In the genomic region with DNA sequence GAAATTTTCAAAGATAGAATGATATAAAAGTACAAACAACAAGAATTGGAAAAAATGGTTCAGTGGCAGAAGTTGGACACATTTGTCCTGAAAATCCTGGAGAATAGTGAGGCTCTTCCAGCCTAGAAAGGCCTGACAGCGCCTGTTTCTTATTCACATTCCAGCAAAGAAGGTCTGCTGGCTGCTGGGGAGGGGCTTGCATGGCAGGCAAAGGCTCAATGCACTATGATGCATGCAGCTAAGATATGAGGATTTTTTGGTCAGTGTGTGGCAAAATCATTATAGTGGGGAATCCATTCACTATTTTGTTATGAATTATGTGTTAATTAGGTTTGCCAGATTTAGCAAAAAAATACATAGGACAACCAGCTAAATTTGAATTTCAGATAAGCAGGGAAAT, we compare ENCODE assay signal across 27 cellular contexts.
"Had no signal": no experiment of that assay in that cellular context is flagged by ENCODE, and none has a peak within 500 bp of the region (broad histone marks: within the 10 kb centered on the region; RNA-seq: fewer than 3 reads in every experiment).

No MANE protein-coding gene starts in this region.

- H3K4me1 ChIP-seq: body of pancreas, esophagus muscularis mucosa, foreskin keratinocyte, gastrocnemius medialis had no signal

- H3K27me3 ChIP-seq: body of pancreas, esophagus muscularis mucosa, gastrocnemius medialis had no signal

- H3K4me3 ChIP-seq: body of pancreas, esophagus muscularis mucosa, gastrocnemius medialis had no signal

- ATAC-seq: activated CD8-positive, alpha-beta T cell treated with anti-CD3 and anti-CD28 coated beads for 36 hours; activated T-cell treated with anti-CD3 and anti-CD28 coated beads, Interleukin-2, amount 50 U/mL, for 4 hours; activated T-helper 17 cell treated with anti-CD3 and anti-CD28 coated beads, Interleukin-2, amount 50 U/mL, for 72 hours; body of pancreas; effector memory CD8-positive, alpha-beta T cell; foreskin keratinocyte; gastrocnemius medialis had no signal

- H3K9me3 ChIP-seq: body of pancreas, gastrocnemius medialis had no signal

- H3K27ac Mint-ChIP-seq: activated CD4-positive, alpha-beta T cell treated with anti-CD3 and anti-CD28 coated beads, Interleukin-2, amount 10 ng/mL, durations not matched to agents 7 days and 5 days; activated CD8-positive, alpha-beta T cell treated with anti-CD3 and anti-CD28 coated beads for 36 hours; activated naive CD8-positive, alpha-beta T cell; activated T-helper 17 cell treated with anti-CD3 and anti-CD28 coated beads, Interleukin-2, amount 50 U/mL, for 72 hours; effector memory CD8-positive, alpha-beta T cell had no signal

- H3K9me3 Mint-ChIP-seq: activated CD8-positive, alpha-beta T cell treated with anti-CD3 and anti-CD28 coated beads for 36 hours; activated T-helper 17 cell treated with anti-CD3 and anti-CD28 coated beads, Interleukin-2, amount 50 U/mL, for 72 hours; effector memory CD8-positive, alpha-beta T cell had no signal

- H3K27ac ChIP-seq: body of pancreas, esophagus muscularis mucosa, foreskin keratinocyte, gastrocnemius medialis had no signal

- H3K36me3 ChIP-seq: esophagus muscularis mucosa, gastrocnemius medialis had no signal

- H3K4me3 Mint-ChIP-seq: activated CD4-positive, alpha-beta T cell treated with anti-CD3 and anti-CD28 coated beads, Interleukin-2, amount 10 ng/mL, durations not matched to agents 7 days and 5 days; activated CD8-positive, alpha-beta T cell treated with anti-CD3 and anti-CD28 coated beads for 36 hours; activated naive CD8-positive, alpha-beta T cell; activated T-cell treated with anti-CD3 and anti-CD28 coated beads, Interleukin-2, amount 50 U/mL, for 4 hours; activated T-helper 17 cell treated with anti-CD3 and anti-CD28 coated beads, Interleukin-2, amount 50 U/mL, for 72 hours; effector memory CD8-positive, alpha-beta T cell had no signal

- DNase-seq: activated CD4-positive, alpha-beta T cell treated with anti-CD3 and anti-CD28 coated beads for 1 hour; activated CD4-positive, alpha-beta T cell treated with anti-CD3 and anti-CD28 coated beads for 4 hours; activated CD4-positive, alpha-beta T cell treated with anti-CD3 and anti-CD28 coated beads, Interleukin-2, amount 10 ng/mL, durations not matched to agents 7 days and 5 days; activated CD4-positive, alpha-beta T cell treated with anti-CD3 and anti-CD28 coated beads, Interleukin-2, amount 50 U/mL, for 4 hours; activated CD8-positive, alpha-beta memory T cell treated with anti-CD3 and anti-CD28 coated beads for 24 hours; activated CD8-positive, alpha-beta T cell treated with anti-CD3 and anti-CD28 coated beads for 36 hours; activated effector memory CD4-positive, alpha-beta T cell treated with Interleukin-2 at 50 U/mL for 16 hours; activated gamma-delta T cell treated with Interleukin-2 at 50 U/mL for 16 hours; activated naive CD4-positive, alpha-beta T cell treated with anti-CD3 and anti-CD28 coated beads, Interleukin-2, amount 50 U/mL, for 16 hours; activated naive CD4-positive, alpha-beta T cell treated with Interleukin-2 at 50 U/mL for 16 hours; activated T-cell treated with anti-CD3 and anti-CD28 coated beads, Interleukin-2, amount 50 U/mL, for 4 hours; amniotic stem cell; aorta; body of pancreas; caudate nucleus; cortex of kidney; dermis blood vessel endothelial cell; effector CD4-positive, alpha-beta T cell; effector memory CD8-positive, alpha-beta T cell; erythroblast; foreskin keratinocyte; gastrocnemius medialis; glutamatergic neuron; T-helper 2 cell had no signal

- H3K4me1 Mint-ChIP-seq: activated CD4-positive, alpha-beta T cell treated with anti-CD3 and anti-CD28 coated beads, Interleukin-2, amount 10 ng/mL, durations not matched to agents 7 days and 5 days; activated T-helper 17 cell treated with anti-CD3 and anti-CD28 coated beads, Interleukin-2, amount 50 U/mL, for 72 hours had no signal

- H3K27me3 Mint-ChIP-seq: activated CD8-positive, alpha-beta T cell treated with anti-CD3 and anti-CD28 coated beads for 36 hours; activated naive CD8-positive, alpha-beta T cell had no signal
